1 cellular context compared by ENCODE assay signal in genomic region chr1:147600119-147601111, GRCh38.
A peak's percentile ranks its signal among the peaks of the same experiment; 100 is the strongest.
TF ChIP-seq lines count a peak whose summit lies in the region.

No MANE protein-coding gene starts in this region.

TF ChIP-seq in HepG2, 621 proteins besides CTCF, POLR2A, EP300 and RAD21 (continued from another document and continues in another):
- TF ChIP-seq MNT (IDR thresholded peaks at IDR 0.05) = no peak
- peak; percentile 31; the same call in 1 of the 2 replicates for TF ChIP-seq CHD2 (IDR thresholded peaks at IDR 0.05; ENCODE audit: low read depth, low read length)
- TF ChIP-seq ZNF451 (CRISPR knock-in tag; IDR thresholded peaks at IDR 0.05) = no peak
- TF ChIP-seq ZBTB20 (CRISPR knock-in tag; IDR thresholded peaks at IDR 0.05; ENCODE audit: borderline replicate concordance, low read depth) = no peak
- no peak for TF ChIP-seq CBX5 (CRISPR knock-in tag; IDR thresholded peaks at IDR 0.05; ENCODE audit: borderline replicate concordance)
- no peak for TF ChIP-seq REPIN1 (CRISPR knock-in tag; IDR thresholded peaks at IDR 0.05; ENCODE audit: borderline replicate concordance, low read depth)
- no peak for TF ChIP-seq GTF2F1 (IDR thresholded peaks at IDR 0.05; ENCODE audit: low read length)
- peak; percentile 42; the same call in 1 of the 2 replicates for TF ChIP-seq PATZ1 (CRISPR knock-in tag; IDR thresholded peaks at IDR 0.05)
- TF ChIP-seq SPEN (CRISPR knock-in tag; IDR thresholded peaks at IDR 0.05; ENCODE audit: low read depth) = no peak
- TF ChIP-seq STAG1 (CRISPR knock-in tag; IDR thresholded peaks at IDR 0.05) = peak; percentile 45
- TF ChIP-seq HBP1 (CRISPR knock-in tag; IDR thresholded peaks at IDR 0.05; ENCODE audit: low read depth) = no peak
- TF ChIP-seq KLF12 (CRISPR knock-in tag; IDR thresholded peaks at IDR 0.05; ENCODE audit: borderline replicate concordance) = no peak
- TF ChIP-seq HNRNPL (IDR thresholded peaks at IDR 0.05; ENCODE audit: low read depth, low read length) = no peak
- TF ChIP-seq, protein P1, sequence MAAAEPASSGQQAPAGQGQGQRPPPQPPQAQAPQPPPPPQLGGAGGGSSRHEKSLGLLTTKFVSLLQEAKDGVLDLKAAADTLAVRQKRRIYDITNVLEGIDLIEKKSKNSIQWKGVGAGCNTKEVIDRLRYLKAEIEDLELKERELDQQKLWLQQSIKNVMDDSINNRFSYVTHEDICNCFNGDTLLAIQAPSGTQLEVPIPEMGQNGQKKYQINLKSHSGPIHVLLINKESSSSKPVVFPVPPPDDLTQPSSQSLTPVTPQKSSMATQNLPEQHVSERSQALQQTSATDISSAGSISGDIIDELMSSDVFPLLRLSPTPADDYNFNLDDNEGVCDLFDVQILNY (CRISPR knock-in tag; conservative IDR thresholded peaks at IDR 0.05) = no peak
- peak; percentile 21; the same call in 1 of the 2 replicates for TF ChIP-seq ZFX (CRISPR knock-in tag; IDR thresholded peaks at IDR 0.05; ENCODE audit: low read depth)
- TF ChIP-seq ZFP41 (CRISPR knock-in tag; IDR thresholded peaks at IDR 0.05; ENCODE audit: borderline replicate concordance) = no peak
- TF ChIP-seq MTF2 (CRISPR knock-in tag; IDR thresholded peaks at IDR 0.05; ENCODE audit: borderline replicate concordance) = 0 out of 2 replicates have a peak, but pooled peaks have one; percentile 3
- no peak for TF ChIP-seq TCF7 (IDR thresholded peaks at IDR 0.05; ENCODE audit: low read depth)
- peak; percentile 18 for TF ChIP-seq SKI (IDR thresholded peaks at IDR 0.05; ENCODE audit: partially characterized antibody)
- 0 out of 2 replicates have a peak, but pooled peaks have one; percentile 20 for TF ChIP-seq ZNF768 (CRISPR knock-in tag; IDR thresholded peaks at IDR 0.05)
- TF ChIP-seq NR1H2 (CRISPR knock-in tag; IDR thresholded peaks at IDR 0.05; ENCODE audit: borderline replicate concordance, low read depth) = no peak
- TF ChIP-seq CREB1 (IDR thresholded peaks at IDR 0.05) = no peak
- no peak for TF ChIP-seq CREB1 (CRISPR knock-in tag; IDR thresholded peaks at IDR 0.05)
- TF ChIP-seq ZNF275 (CRISPR knock-in tag; IDR thresholded peaks at IDR 0.05; ENCODE audit: borderline replicate concordance) = no peak
- TF ChIP-seq KAT7 (CRISPR knock-in tag; IDR thresholded peaks at IDR 0.05; ENCODE audit: borderline replicate concordance) = no peak
- TF ChIP-seq, protein P2, sequence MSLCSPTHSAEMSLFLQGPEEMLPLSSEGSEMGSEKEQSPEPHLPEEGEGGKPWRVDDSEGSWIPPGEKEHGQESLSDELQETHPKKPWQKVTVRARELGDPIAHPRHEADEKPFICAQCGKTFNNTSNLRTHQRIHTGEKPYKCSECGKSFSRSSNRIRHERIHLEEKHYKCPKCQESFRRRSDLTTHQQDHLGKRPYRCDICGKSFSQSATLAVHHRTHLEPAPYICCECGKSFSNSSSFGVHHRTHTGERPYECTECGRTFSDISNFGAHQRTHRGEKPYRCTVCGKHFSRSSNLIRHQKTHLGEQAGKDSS (CRISPR knock-in tag; IDR thresholded peaks at IDR 0.05; ENCODE audit: borderline replicate concordance, low read depth) = no peak
- no peak for TF ChIP-seq ZNF607 (CRISPR knock-in tag; IDR thresholded peaks at IDR 0.05; ENCODE audit: borderline replicate concordance)
- TF ChIP-seq GATAD2A (CRISPR knock-in tag; IDR thresholded peaks at IDR 0.05) = no peak
- TF ChIP-seq, protein P3, sequence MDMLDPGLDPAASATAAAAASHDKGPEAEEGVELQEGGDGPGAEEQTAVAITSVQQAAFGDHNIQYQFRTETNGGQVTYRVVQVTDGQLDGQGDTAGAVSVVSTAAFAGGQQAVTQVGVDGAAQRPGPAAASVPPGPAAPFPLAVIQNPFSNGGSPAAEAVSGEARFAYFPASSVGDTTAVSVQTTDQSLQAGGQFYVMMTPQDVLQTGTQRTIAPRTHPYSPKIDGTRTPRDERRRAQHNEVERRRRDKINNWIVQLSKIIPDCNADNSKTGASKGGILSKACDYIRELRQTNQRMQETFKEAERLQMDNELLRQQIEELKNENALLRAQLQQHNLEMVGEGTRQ (IDR thresholded peaks at IDR 0.05; ENCODE audit: low read depth, low read length) = no peak
- TF ChIP-seq, protein P3 (CRISPR knock-in tag; IDR thresholded peaks at IDR 0.05; ENCODE audit: borderline replicate concordance) = no peak
- TF ChIP-seq MAF1 (CRISPR knock-in tag; IDR thresholded peaks at IDR 0.05; ENCODE audit: borderline replicate concordance) = no peak
- no peak for TF ChIP-seq ZBTB40 (IDR thresholded peaks at IDR 0.05)
- no peak for TF ChIP-seq ZBTB40 (CRISPR knock-in tag; IDR thresholded peaks at IDR 0.05)
- TF ChIP-seq MXI1 (IDR thresholded peaks at IDR 0.05; ENCODE audit: borderline replicate concordance, low read depth, low read length) = 0 out of 3 replicates have a peak, but pooled peaks have one; percentile 22
- peak; percentile 85; the same call in 1 of the 2 replicates for TF ChIP-seq ZNF639 (CRISPR knock-in tag; conservative IDR thresholded peaks at IDR 0.05)
- TF ChIP-seq MXD4 (CRISPR knock-in tag; IDR thresholded peaks at IDR 0.05) = no peak
